ENCODE assay signal across 10 cellular contexts in genomic region chr9:74499770-74500583, GRCh38. TPM values are rescaled to one million over a fixed set of nuclear protein-coding genes. Genes with fewer than 3 reads are reported as not detected.
DNase-seq lines count a peak whose midpoint lies in the region; ATAC-seq and TF ChIP-seq lines count a peak whose summit lies in the region.
"Had no signal": no experiment of that assay in that cellular context is flagged by ENCODE, and none has a peak within 500 bp of the region (broad histone marks: within the 10 kb centered on the region; RNA-seq: fewer than 3 reads in every experiment).

No MANE protein-coding gene starts in this region.

- no peak for TF ChIP-seq CTCF in esophagus squamous epithelium (IDR thresholded peaks at IDR 0.05)
- no peak for TF ChIP-seq CTCF in neural crest cell (conservative IDR thresholded peaks at IDR 0.05)

- peak overlapping the region; percentile 89 to 99 (median 94) for H3K4me2 ChIP-seq in BLaER1 treated with 17β-estradiol and CSF1 and Interleukin-3, amounts not matched to agents 10 nM and 100 nM

- peaks cover 82% of the 10 kb centered on the region for H3K27me3 Mint-ChIP-seq in neural crest cell (ENCODE audit: low read depth)

- H3K9ac ChIP-seq in BLaER1 treated with 17β-estradiol and CSF1 and Interleukin-3, amounts not matched to agents 10 nM and 100 nM: peak overlapping the region; percentile 64 to 94 (median 87)

- intact Hi-C loops in esophagus squamous epithelium (cut with DNase I): no loop called here

- peak overlapping the region in 10 of 11 experiments; percentile 41 to 93 (median 88); a peak in 20 of 22 replicates for H3K27ac ChIP-seq in BLaER1 treated with 17β-estradiol and CSF1 and Interleukin-3, amounts not matched to agents 10 nM and 100 nM
- peak overlapping the region in 2 of 4 donors; percentile 15 to 54 for H3K27ac ChIP-seq in esophagus squamous epithelium

- H3K4me3 Mint-ChIP-seq in neural crest cell: peak overlapping the region; percentile 87

- no peaks in the 10 kb centered on the region for H3K9me3 Mint-ChIP-seq in neural crest cell
- H3K9me3 Mint-ChIP-seq: activated naive CD4-positive, alpha-beta T cell treated with anti-CD3 and anti-CD28 coated beads, Interleukin-2, amount 50 U/mL, for 24 hours had no signal

- peaks cover 0 to 34% (median 0%) of the 10 kb centered on the region in 11 experiments; a peak in 7 of 22 replicates for H4K20me1 ChIP-seq in BLaER1 treated with 17β-estradiol and CSF1 and Interleukin-3, amounts not matched to agents 10 nM and 100 nM

- no peak for ATAC-seq in GM18907 (IDR thresholded peaks at IDR 0.05; ENCODE audit: unreplicated experiment)
- ATAC-seq in HG03108 (IDR thresholded peaks at IDR 0.05; ENCODE audit: unreplicated experiment): no peak
- ATAC-seq: Panc1 had no signal

- DNase-seq in SK-N-DZ (ENCODE audit: low spot score): peak; percentile 60
- DNase-seq in esophagus squamous epithelium (lab: John Stamatoyannopoulos, UW): no peak
- no peak for DNase-seq in neural crest cell (ENCODE audit: low read depth, low spot score)
- DNase-seq in NCI-H128 (lab: John Stamatoyannopoulos, UW; ENCODE audit: unreplicated experiment): no peak
- DNase-seq in NCI-H187 treated with DMSO at 0.1 percent for 48 hours (lab: John Stamatoyannopoulos, UW): no peak

- TF ChIP-seq POLR2A in esophagus squamous epithelium (IDR thresholded peaks at IDR 0.05): no peak

- peaks cover 8 to 46% (median 20%) of the 10 kb centered on the region in 10 experiments; a peak in 17 of 20 replicates for H3K4me1 ChIP-seq in BLaER1 treated with 17β-estradiol and CSF1 and Interleukin-3, amounts not matched to agents 10 nM and 100 nM
- H3K4me1 ChIP-seq in esophagus squamous epithelium: peaks cover 5 to 45% (median 21%) of the 10 kb centered on the region in 3 donors

- peaks cover 0 to 7% (median 0%) of the 10 kb centered on the region in 11 experiments; a peak in 2 of 22 replicates for H3K36me3 ChIP-seq in BLaER1 treated with 17β-estradiol and CSF1 and Interleukin-3, amounts not matched to agents 10 nM and 100 nM
- no peaks in the 10 kb centered on the region for H3K36me3 ChIP-seq in esophagus squamous epithelium

- peak overlapping the region; percentile 63 to 92 (median 87) for H3K4me3 ChIP-seq in BLaER1 treated with 17β-estradiol and CSF1 and Interleukin-3, amounts not matched to agents 10 nM and 100 nM
- peak overlapping the region; percentile 38 to 68 (median 54) for H3K4me3 ChIP-seq in esophagus squamous epithelium

- no peaks in the 10 kb centered on the region for H3K36me3 Mint-ChIP-seq in neural crest cell (ENCODE audit: low read depth)
- H3K36me3 Mint-ChIP-seq: activated naive CD4-positive, alpha-beta T cell treated with anti-CD3 and anti-CD28 coated beads, Interleukin-2, amount 50 U/mL, for 24 hours had no signal

- H3K9me3 ChIP-seq in BLaER1 treated with 17β-estradiol and CSF1 and Interleukin-3, amounts not matched to agents 10 nM and 100 nM (replicated peaks in 1 of 11): no peaks in the 10 kb centered on the region
- no peaks in the 10 kb centered on the region for H3K9me3 ChIP-seq in esophagus squamous epithelium

- H3K4me1 Mint-ChIP-seq in neural crest cell: peaks cover 40% of the 10 kb centered on the region

- H3K27ac Mint-ChIP-seq in neural crest cell (ENCODE audit: unreplicated experiment): no peak overlapping the region
- H3K27ac Mint-ChIP-seq: activated naive CD4-positive, alpha-beta T cell treated with anti-CD3 and anti-CD28 coated beads, Interleukin-2, amount 50 U/mL, for 24 hours had no signal

- H3K27me3 ChIP-seq in BLaER1 treated with 17β-estradiol and CSF1 and Interleukin-3, amounts not matched to agents 10 nM and 100 nM: peaks cover 0 to 5% (median 0%) of the 10 kb centered on the region in 11 experiments; a peak in 2 of 22 replicates
- H3K27me3 ChIP-seq in esophagus squamous epithelium: peaks cover 0 to 68% (median 6%) of the 10 kb centered on the region in 4 donors

- 8 to 26% methylated on average over 25 to 32 of the region's 32 CpGs for WGBS in esophagus squamous epithelium, 2 donors

RNA-seq across cellular contexts. Expression of gene RORB, which starts 2.8 kb away (rescaled TPM):
- polyA plus RNA-seq in SK-N-DZ (2014; cell fraction: cytosol; rRNA removed): 9.4 and 11.3 TPM in 2 replicates
- 6.0 and 7.0 TPM in 2 replicates for polyA plus RNA-seq in SK-N-DZ (2014; cell fraction: nucleus; rRNA removed)
- total RNA-seq in esophagus squamous epithelium (1 to 10 TPM in 1 of 4 donors, under 1 TPM in 3; 0.13 to 1.5 (median 0.50) TPM), neural crest cell (0.35 and 0.75 TPM in 2 replicates)
